In the genomic region with DNA sequence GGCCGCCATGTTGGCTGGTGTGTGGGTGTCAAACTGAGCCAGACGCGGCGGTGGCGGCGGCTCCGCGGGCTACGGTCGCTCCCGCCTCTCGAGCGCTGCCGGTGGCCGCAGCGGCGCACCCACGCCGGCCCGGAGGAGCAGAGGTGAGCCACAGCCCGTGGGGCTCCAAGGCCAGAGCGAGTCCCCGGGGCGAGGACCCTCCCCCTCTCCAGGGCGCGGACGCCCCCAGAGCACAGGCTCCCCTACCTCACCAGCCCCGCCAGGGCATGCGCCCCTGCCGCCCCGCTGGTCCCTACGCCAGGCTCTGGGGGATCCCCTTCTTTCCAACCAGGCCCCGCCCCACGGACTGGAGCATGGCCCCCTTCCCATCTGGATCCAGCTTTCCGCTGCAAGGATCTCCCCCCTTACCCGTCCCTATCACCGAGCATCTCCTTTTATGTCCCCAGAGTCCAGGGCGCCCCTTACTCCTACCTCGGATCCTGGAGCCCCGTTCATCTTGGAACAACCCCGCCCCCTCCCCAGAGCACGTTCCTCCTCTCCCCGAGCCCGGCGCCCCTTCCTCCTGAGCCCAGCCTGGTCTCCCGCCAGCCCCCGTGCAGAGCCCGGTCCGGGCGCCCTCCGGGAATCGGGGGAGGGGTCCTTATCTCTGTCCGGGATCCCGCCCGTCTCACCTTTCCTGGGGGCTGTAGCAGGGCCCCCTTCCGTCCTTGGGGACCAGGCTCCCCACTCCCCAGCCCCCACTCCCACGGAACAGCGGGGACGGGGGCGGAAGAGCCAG, we compare ENCODE assay signal across 1 cellular context.
TF ChIP-seq lines count a peak whose summit lies in the region.

No MANE protein-coding gene starts in this region.

TF ChIP-seq in HepG2, 621 proteins besides CTCF, POLR2A, EP300 and RAD21 (continued from another document and continues in another):
- TF ChIP-seq, protein P1, sequence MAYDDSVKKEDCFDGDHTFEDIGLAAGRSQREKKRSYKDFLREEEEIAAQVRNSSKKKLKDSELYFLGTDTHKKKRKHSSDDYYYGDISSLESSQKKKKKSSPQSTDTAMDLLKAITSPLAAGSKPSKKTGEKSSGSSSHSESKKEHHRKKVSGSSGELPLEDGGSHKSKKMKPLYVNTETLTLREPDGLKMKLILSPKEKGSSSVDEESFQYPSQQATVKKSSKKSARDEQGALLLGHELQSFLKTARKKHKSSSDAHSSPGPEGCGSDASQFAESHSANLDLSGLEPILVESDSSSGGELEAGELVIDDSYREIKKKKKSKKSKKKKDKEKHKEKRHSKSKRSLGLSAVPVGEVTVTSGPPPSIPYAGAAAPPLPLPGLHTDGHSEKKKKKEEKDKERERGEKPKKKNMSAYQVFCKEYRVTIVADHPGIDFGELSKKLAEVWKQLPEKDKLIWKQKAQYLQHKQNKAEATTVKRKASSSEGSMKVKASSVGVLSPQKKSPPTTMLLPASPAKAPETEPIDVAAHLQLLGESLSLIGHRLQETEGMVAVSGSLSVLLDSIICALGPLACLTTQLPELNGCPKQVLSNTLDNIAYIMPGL (CRISPR knock-in tag; IDR thresholded peaks at IDR 0.05; ENCODE audit: borderline replicate concordance in 1 of 2, low read depth in 1 of 2), result 0 out of 4 replicates have a peak, but pooled peaks of 1 of the 2 experiments have one; percentile 26
- TF ChIP-seq FOXA1 (IDR thresholded peaks at IDR 0.05) (no peak), FOXA1 (CRISPR knock-in tag; IDR thresholded peaks at IDR 0.05) (no peak), KAT8 (CRISPR knock-in tag; IDR thresholded peaks at IDR 0.05) (no peak), REXO4 (CRISPR knock-in tag; IDR thresholded peaks at IDR 0.05; ENCODE audit: borderline replicate concordance) (no peak), GATAD1 (CRISPR knock-in tag; IDR thresholded peaks at IDR 0.05) (no peak), JUNB (CRISPR knock-in tag; IDR thresholded peaks at IDR 0.05; ENCODE audit: borderline replicate concordance) (no peak), KLF15 (CRISPR knock-in tag; IDR thresholded peaks at IDR 0.05; ENCODE audit: borderline replicate concordance) (no peak), MATR3 (CRISPR knock-in tag; IDR thresholded peaks at IDR 0.05) (no peak), TIGD3 (CRISPR knock-in tag; IDR thresholded peaks at IDR 0.05; ENCODE audit: borderline replicate concordance) (no peak), MXD4 (CRISPR knock-in tag; IDR thresholded peaks at IDR 0.05) (no peak), CHCHD3 (CRISPR knock-in tag; IDR thresholded peaks at IDR 0.05) (no peak), IRF9 (CRISPR knock-in tag; IDR thresholded peaks at IDR 0.05; ENCODE audit: borderline replicate concordance) (peak; percentile 12; the same call in 1 of the 2 replicates), PHF21A (CRISPR knock-in tag; IDR thresholded peaks at IDR 0.05) (no peak), ARID4A (CRISPR knock-in tag; IDR thresholded peaks at IDR 0.05; ENCODE audit: borderline replicate concordance) (peak; percentile 36; the same call in 1 of the 2 replicates), SIN3A (IDR thresholded peaks at IDR 0.05; ENCODE audit: borderline replicate concordance, low read depth, low read length) (no peak), ZNF569 (CRISPR knock-in tag; IDR thresholded peaks at IDR 0.05; ENCODE audit: borderline replicate concordance) (no peak), SMAD1 (CRISPR knock-in tag; IDR thresholded peaks at IDR 0.05; ENCODE audit: borderline replicate concordance, low read depth) (no peak), SMARCE1 (IDR thresholded peaks at IDR 0.05; ENCODE audit: borderline replicate concordance) (no peak), ZNF256 (CRISPR knock-in tag; conservative IDR thresholded peaks at IDR 0.05) (no peak), NFKB2 (CRISPR knock-in tag; IDR thresholded peaks at IDR 0.05; ENCODE audit: borderline replicate concordance) (no peak), RFXAP (CRISPR knock-in tag; IDR thresholded peaks at IDR 0.05; ENCODE audit: borderline replicate concordance) (no peak), IKZF4 (CRISPR knock-in tag; IDR thresholded peaks at IDR 0.05; ENCODE audit: borderline replicate concordance, low read depth, not compliant biosample characterization) (no peak), MIER2 (CRISPR knock-in tag; IDR thresholded peaks at IDR 0.05) (no peak), ZNF549 (CRISPR knock-in tag; IDR thresholded peaks at IDR 0.05) (no peak), CREB3 (CRISPR knock-in tag; IDR thresholded peaks at IDR 0.05) (no peak), ZNF441 (CRISPR knock-in tag; IDR thresholded peaks at IDR 0.05; ENCODE audit: borderline replicate concordance) (no peak), MEF2D (CRISPR knock-in tag; IDR thresholded peaks at IDR 0.05) (no peak), THAP11 (CRISPR knock-in tag; IDR thresholded peaks at IDR 0.05) (no peak), ZNF614 (CRISPR knock-in tag; IDR thresholded peaks at IDR 0.05; ENCODE audit: borderline replicate concordance) (no peak), ZNF382 (CRISPR knock-in tag; IDR thresholded peaks at IDR 0.05; ENCODE audit: borderline replicate concordance) (no peak), ZNF574 (CRISPR knock-in tag; IDR thresholded peaks at IDR 0.05) (0 out of 2 replicates have a peak, but pooled peaks have one; percentile 13), ZNF207 (IDR thresholded peaks at IDR 0.05; ENCODE audit: borderline replicate concordance) (no peak), MAFG (CRISPR knock-in tag; IDR thresholded peaks at IDR 0.05) (no peak), ZNF274 (CRISPR knock-in tag; IDR thresholded peaks at IDR 0.05) (no peak), HHEX (CRISPR knock-in tag; IDR thresholded peaks at IDR 0.05) (no peak), SKI (IDR thresholded peaks at IDR 0.05; ENCODE audit: partially characterized antibody) (peak; percentile 14)
- TF ChIP-seq, protein P2, sequence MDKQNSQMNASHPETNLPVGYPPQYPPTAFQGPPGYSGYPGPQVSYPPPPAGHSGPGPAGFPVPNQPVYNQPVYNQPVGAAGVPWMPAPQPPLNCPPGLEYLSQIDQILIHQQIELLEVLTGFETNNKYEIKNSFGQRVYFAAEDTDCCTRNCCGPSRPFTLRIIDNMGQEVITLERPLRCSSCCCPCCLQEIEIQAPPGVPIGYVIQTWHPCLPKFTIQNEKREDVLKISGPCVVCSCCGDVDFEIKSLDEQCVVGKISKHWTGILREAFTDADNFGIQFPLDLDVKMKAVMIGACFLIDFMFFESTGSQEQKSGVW (CRISPR knock-in tag; IDR thresholded peaks at IDR 0.05; ENCODE audit: borderline replicate concordance), result no peak
- TF ChIP-seq, protein P3, sequence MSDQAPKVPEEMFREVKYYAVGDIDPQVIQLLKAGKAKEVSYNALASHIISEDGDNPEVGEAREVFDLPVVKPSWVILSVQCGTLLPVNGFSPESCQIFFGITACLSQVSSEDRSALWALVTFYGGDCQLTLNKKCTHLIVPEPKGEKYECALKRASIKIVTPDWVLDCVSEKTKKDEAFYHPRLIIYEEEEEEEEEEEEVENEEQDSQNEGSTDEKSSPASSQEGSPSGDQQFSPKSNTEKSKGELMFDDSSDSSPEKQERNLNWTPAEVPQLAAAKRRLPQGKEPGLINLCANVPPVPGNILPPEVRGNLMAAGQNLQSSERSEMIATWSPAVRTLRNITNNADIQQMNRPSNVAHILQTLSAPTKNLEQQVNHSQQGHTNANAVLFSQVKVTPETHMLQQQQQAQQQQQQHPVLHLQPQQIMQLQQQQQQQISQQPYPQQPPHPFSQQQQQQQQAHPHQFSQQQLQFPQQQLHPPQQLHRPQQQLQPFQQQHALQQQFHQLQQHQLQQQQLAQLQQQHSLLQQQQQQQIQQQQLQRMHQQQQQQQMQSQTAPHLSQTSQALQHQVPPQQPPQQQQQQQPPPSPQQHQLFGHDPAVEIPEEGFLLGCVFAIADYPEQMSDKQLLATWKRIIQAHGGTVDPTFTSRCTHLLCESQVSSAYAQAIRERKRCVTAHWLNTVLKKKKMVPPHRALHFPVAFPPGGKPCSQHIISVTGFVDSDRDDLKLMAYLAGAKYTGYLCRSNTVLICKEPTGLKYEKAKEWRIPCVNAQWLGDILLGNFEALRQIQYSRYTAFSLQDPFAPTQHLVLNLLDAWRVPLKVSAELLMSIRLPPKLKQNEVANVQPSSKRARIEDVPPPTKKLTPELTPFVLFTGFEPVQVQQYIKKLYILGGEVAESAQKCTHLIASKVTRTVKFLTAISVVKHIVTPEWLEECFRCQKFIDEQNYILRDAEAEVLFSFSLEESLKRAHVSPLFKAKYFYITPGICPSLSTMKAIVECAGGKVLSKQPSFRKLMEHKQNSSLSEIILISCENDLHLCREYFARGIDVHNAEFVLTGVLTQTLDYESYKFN (CRISPR knock-in tag; conservative IDR thresholded peaks at IDR 0.05), result no peak
- TF ChIP-seq, protein P4, sequence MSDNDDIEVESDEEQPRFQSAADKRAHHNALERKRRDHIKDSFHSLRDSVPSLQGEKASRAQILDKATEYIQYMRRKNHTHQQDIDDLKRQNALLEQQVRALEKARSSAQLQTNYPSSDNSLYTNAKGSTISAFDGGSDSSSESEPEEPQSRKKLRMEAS (IDR thresholded peaks at IDR 0.05), result no peak
- TF ChIP-seq, protein P5, sequence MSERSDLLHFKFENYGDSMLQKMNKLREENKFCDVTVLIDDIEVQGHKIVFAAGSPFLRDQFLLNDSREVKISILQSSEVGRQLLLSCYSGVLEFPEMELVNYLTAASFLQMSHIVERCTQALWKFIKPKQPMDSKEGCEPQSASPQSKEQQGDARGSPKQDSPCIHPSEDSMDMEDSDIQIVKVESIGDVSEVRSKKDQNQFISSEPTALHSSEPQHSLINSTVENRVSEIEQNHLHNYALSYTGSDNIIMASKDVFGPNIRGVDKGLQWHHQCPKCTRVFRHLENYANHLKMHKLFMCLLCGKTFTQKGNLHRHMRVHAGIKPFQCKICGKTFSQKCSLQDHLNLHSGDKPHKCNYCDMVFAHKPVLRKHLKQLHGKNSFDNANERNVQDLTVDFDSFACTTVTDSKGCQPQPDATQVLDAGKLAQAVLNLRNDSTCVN (CRISPR knock-in tag; IDR thresholded peaks at IDR 0.05; ENCODE audit: borderline replicate concordance), result no peak
